ENCODE assay signal across 19 cellular contexts in the genomic region with DNA sequence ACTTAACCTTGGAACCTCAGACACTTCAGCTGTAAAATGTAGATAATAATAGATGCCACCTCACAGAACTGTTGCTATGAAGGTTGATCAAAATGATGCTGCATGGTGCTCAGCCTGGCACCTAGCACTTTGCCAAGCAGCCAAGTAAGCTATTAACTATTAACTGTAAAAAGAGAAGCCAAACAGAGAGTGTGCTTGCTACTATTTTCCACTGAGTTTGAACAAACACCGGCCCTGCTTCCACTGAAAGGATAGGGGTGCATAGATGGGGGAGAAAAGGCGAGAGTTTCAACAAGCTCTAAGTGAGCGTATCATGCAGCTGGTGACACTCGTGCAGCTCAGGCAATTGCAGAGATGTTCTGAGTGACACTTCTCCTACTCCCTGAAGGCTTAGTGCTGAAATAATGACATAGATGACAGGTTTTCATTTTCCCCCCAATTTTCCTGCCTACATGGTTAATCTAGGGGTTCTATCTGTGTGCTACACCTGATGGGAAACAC.
"Had no signal": no experiment of that assay in that cellular context is flagged by ENCODE, and none has a peak within 500 bp of the region (broad histone marks: within the 10 kb centered on the region; RNA-seq: fewer than 3 reads in every experiment).

No MANE protein-coding gene starts in this region.

- H3K27ac ChIP-seq: breast epithelium, colonic mucosa, esophagus muscularis mucosa, lower lobe of right lung, transverse colon, WERI-Rb-1 had no signal

- H3K27me3 ChIP-seq: breast epithelium, colonic mucosa, esophagus muscularis mucosa, transverse colon had no signal

- H3K4me3 ChIP-seq: breast epithelium, colonic mucosa, esophagus muscularis mucosa, lower lobe of right lung, transverse colon had no signal

- DNase-seq: activated CD4-positive, CD25-positive, alpha-beta regulatory T cell treated with anti-CD3 and anti-CD28 coated beads, Interleukin-2, amount 50 U/mL, for 72 hours; activated T-cell treated with anti-CD3 and anti-CD28 coated beads, Interleukin-2, amount 50 U/mL, for 24 hours; colonic mucosa; left colon; lower lobe of right lung; naive B cell; small intestine; stimulated activated CD4-positive, alpha-beta T cell treated with anti-CD3 and anti-CD28 coated beads, Interleukin-2, amount 100 ng/mL, for 24 hours; stimulated activated naive CD8-positive, alpha-beta T cell treated with anti-CD3 and anti-CD28 coated beads, Interleukin-15, amount 100 ng/mL, for 72 hours; T-helper 1 cell; transverse colon; WERI-Rb-1 had no signal

- H3K36me3 Mint-ChIP-seq: activated naive CD8-positive, alpha-beta T cell; naive B cell; stimulated activated effector memory CD8-positive, alpha-beta T cell treated with anti-CD3 and anti-CD28 coated beads, Interleukin-12 subunit alpha, Interleukin-12 subunit beta, amount 100 ng/mL, for 72 hours had no signal

- ATAC-seq: activated T-helper 17 cell treated with anti-CD3 and anti-CD28 coated beads, Interleukin-2, amount 50 U/mL, for 72 hours; left colon; lower lobe of right lung; sciatic nerve; stimulated activated effector memory CD8-positive, alpha-beta T cell treated with anti-CD3 and anti-CD28 coated beads, Interleukin-12 subunit alpha, Interleukin-12 subunit beta, amount 100 ng/mL, for 72 hours; stimulated activated naive CD8-positive, alpha-beta T cell treated with anti-CD3 and anti-CD28 coated beads, Interleukin-15, amount 100 ng/mL, for 72 hours had no signal

- H3K27me3 Mint-ChIP-seq: activated naive CD8-positive, alpha-beta T cell; stimulated activated naive CD8-positive, alpha-beta T cell treated with anti-CD3 and anti-CD28 coated beads, Interleukin-15, amount 100 ng/mL, for 72 hours had no signal

- H3K4me1 Mint-ChIP-seq: naive B cell, neural crest cell had no signal

- H3K27ac Mint-ChIP-seq: activated naive CD8-positive, alpha-beta T cell; activated T-cell treated with anti-CD3 and anti-CD28 coated beads, Interleukin-2, amount 50 U/mL, for 24 hours; activated T-helper 17 cell treated with anti-CD3 and anti-CD28 coated beads, Interleukin-2, amount 50 U/mL, for 72 hours; naive B cell; stimulated activated effector memory CD8-positive, alpha-beta T cell treated with anti-CD3 and anti-CD28 coated beads, Interleukin-12 subunit alpha, Interleukin-12 subunit beta, amount 100 ng/mL, for 72 hours had no signal

- H3K4me1 ChIP-seq: breast epithelium, colonic mucosa, esophagus muscularis mucosa, lower lobe of right lung, transverse colon had no signal

- H3K9me3 Mint-ChIP-seq: activated T-cell treated with anti-CD3 and anti-CD28 coated beads, Interleukin-2, amount 50 U/mL, for 24 hours; activated T-helper 17 cell treated with anti-CD3 and anti-CD28 coated beads, Interleukin-2, amount 50 U/mL, for 72 hours; neural crest cell; stimulated activated effector memory CD8-positive, alpha-beta T cell treated with anti-CD3 and anti-CD28 coated beads, Interleukin-12 subunit alpha, Interleukin-12 subunit beta, amount 100 ng/mL, for 72 hours; stimulated activated naive CD8-positive, alpha-beta T cell treated with anti-CD3 and anti-CD28 coated beads, Interleukin-15, amount 100 ng/mL, for 72 hours had no signal

- H3K4me3 Mint-ChIP-seq: activated naive CD8-positive, alpha-beta T cell; activated T-cell treated with anti-CD3 and anti-CD28 coated beads, Interleukin-2, amount 50 U/mL, for 24 hours; activated T-helper 17 cell treated with anti-CD3 and anti-CD28 coated beads, Interleukin-2, amount 50 U/mL, for 72 hours; naive B cell; neural crest cell; stimulated activated effector memory CD8-positive, alpha-beta T cell treated with anti-CD3 and anti-CD28 coated beads, Interleukin-12 subunit alpha, Interleukin-12 subunit beta, amount 100 ng/mL, for 72 hours; stimulated activated naive CD8-positive, alpha-beta T cell treated with anti-CD3 and anti-CD28 coated beads, Interleukin-15, amount 100 ng/mL, for 72 hours had no signal

- H3K36me3 ChIP-seq: breast epithelium, colonic mucosa, esophagus muscularis mucosa, lower lobe of right lung, transverse colon, WERI-Rb-1 had no signal

- H3K9me3 ChIP-seq: breast epithelium, colonic mucosa, esophagus muscularis mucosa, lower lobe of right lung, transverse colon had no signal
